Comparison of ENCODE assay signal across 17 cellular contexts in the genomic region with DNA sequence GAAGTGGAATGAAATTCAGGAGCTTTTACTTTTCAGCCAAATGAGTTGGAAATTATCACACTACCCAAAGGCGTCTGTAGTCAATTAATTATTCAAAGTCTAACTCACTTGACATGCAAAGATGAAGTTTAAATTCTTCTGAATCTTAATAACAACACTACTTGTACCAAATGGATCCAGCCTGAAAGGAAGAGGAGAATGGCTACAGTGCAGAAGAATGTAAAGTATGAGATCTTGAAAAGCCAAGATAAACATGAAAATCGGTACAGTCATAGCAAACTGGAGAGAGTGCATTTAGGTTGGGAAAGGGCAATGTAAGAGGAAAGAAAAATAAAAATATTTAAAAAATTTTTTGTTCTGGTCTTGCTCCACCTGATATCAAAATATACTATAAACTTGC.
A peak's percentile ranks its signal among the peaks of the same experiment; 100 is the strongest.
DNase-seq lines count a peak whose midpoint lies in the region; ATAC-seq, FAIRE-seq and TF ChIP-seq lines count a peak whose summit lies in the region.
"Had no signal": no experiment of that assay in that cellular context is flagged by ENCODE, and none has a peak within 500 bp of the region (broad histone marks: within the 10 kb centered on the region; RNA-seq: fewer than 3 reads in every experiment).

No MANE protein-coding gene starts in this region.

- no peaks in the 10 kb centered on the region for H3F3A ChIP-seq in GM23338 (replicated peaks; ENCODE audit: low read depth)

- H2AFZ ChIP-seq in GM23338, result no peak overlapping the region
- H2AFZ ChIP-seq in astrocyte (ENCODE audit: low read depth, low read length), result no peak overlapping the region

- H4K20me1 ChIP-seq in GM23338 (replicated peaks; ENCODE audit: insufficient read depth) (no peaks in the 10 kb centered on the region), astrocyte (ENCODE audit: insufficient read depth, low read length) (no peaks in the 10 kb centered on the region)

- H3K79me2 ChIP-seq in GM23338 (replicated peaks; ENCODE audit: insufficient read depth) (no peaks in the 10 kb centered on the region), astrocyte (ENCODE audit: insufficient read depth, low read length) (no peaks in the 10 kb centered on the region)

- H3K4me2 ChIP-seq in GM23338, result peak overlapping the region; percentile 31; the same call in 1 of the 2 replicates
- H3K4me2 ChIP-seq in astrocyte (ENCODE audit: low read length), result peak overlapping the region; percentile 29
- H3K4me2 ChIP-seq: KMS-11, smooth muscle cell had no signal

- H3K36me3 Mint-ChIP-seq in GM23338 (ENCODE audit: low read depth) (no peaks in the 10 kb centered on the region), astrocyte (ENCODE audit: low read depth, unreplicated experiment) (no peaks in the 10 kb centered on the region)

- H3K9me2 ChIP-seq in GM23338 (ENCODE audit: insufficient read depth), result peaks cover 3% of the 10 kb centered on the region; the same call in 1 of the 2 replicates

- H3K27me3 ChIP-seq in GM23338 (ENCODE audit: insufficient read depth) (no peaks in the 10 kb centered on the region), astrocyte (ENCODE audit: insufficient read depth, low read length) (no peaks in the 10 kb centered on the region)
- H3K27me3 ChIP-seq: Peyer's patch had no signal

- FAIRE-seq in astrocyte (lab: Jason Lieb, UNC), result peak; percentile 79
- FAIRE-seq: D721Med had no signal

- TF ChIP-seq CTCF in GM23338 (conservative IDR thresholded peaks at IDR 0.05; ENCODE audit: low read depth in 2 of 2) (no peak), astrocyte (IDR thresholded peaks at IDR 0.05; ENCODE audit: insufficient read depth, low read depth, low read length) (no peak)

- H3K4me1 Mint-ChIP-seq in GM23338 (peaks cover 32% of the 10 kb centered on the region), astrocyte (ENCODE audit: low read depth, unreplicated experiment) (peaks cover 31% of the 10 kb centered on the region)

- H3K27me3 Mint-ChIP-seq in GM23338 (ENCODE audit: insufficient read depth, low read depth, poor library complexity), result no peaks in the 10 kb centered on the region
- H3K27me3 Mint-ChIP-seq in astrocyte (ENCODE audit: low read depth, unreplicated experiment), result no peaks in the 10 kb centered on the region
- H3K27me3 Mint-ChIP-seq: effector memory CD8-positive, alpha-beta T cell had no signal

- H3K36me3 ChIP-seq in GM23338 (ENCODE audit: insufficient read depth) (no peaks in the 10 kb centered on the region), astrocyte (ENCODE audit: insufficient read depth, low read length) (no peaks in the 10 kb centered on the region)
- H3K36me3 ChIP-seq: Peyer's patch had no signal

- ATAC-seq in GM23338 (no peak), HG02623 (IDR thresholded peaks at IDR 0.05; ENCODE audit: unreplicated experiment) (no peak)
- ATAC-seq: effector memory CD8-positive, alpha-beta T cell had no signal

- DNase-seq in GM23338 (ENCODE audit: low spot score), result no peak
- DNase-seq in astrocyte (ENCODE audit: low read depth), result peak; percentile 90
- peak; percentile 51 for DNase-seq in fibroblast of the conjunctiva (ENCODE audit: low read depth)
- DNase-seq in NCI-H128 (lab: John Stamatoyannopoulos, UW; ENCODE audit: unreplicated experiment), result no peak
- DNase-seq in DMS153 (lab: John Stamatoyannopoulos, UW), result no peak
- no peak for DNase-seq in NCI-H526 treated with DMSO at 0.1 percent for 48 hours (lab: John Stamatoyannopoulos, UW)
- DNase-seq: activated CD4-positive, alpha-beta T cell treated with anti-CD3 and anti-CD28 coated beads for 1 hour; effector memory CD8-positive, alpha-beta T cell; NCI-H526; Peyer's patch; substantia nigra; T-helper 1 cell had no signal

- H3K4me3 Mint-ChIP-seq in GM23338 (no peak overlapping the region), astrocyte (ENCODE audit: unreplicated experiment) (no peak overlapping the region)
- H3K4me3 Mint-ChIP-seq: effector memory CD8-positive, alpha-beta T cell had no signal

- H3K9me3 ChIP-seq in astrocyte (ENCODE audit: insufficient read depth, low read depth, low read length), result no peaks in the 10 kb centered on the region
- H3K9me3 ChIP-seq: Peyer's patch had no signal

- H3K4me3 ChIP-seq in GM23338, result no peak overlapping the region
- no peak overlapping the region for H3K4me3 ChIP-seq in astrocyte (ENCODE audit: insufficient read depth, low read depth, low read length)
- H3K4me3 ChIP-seq: lung, Peyer's patch, smooth muscle cell had no signal

- H3K9ac ChIP-seq in astrocyte (ENCODE audit: low read length), result no peak overlapping the region
- H3K9ac ChIP-seq: KMS-11 had no signal

- peaks cover 35% of the 10 kb centered on the region for H3K4me1 ChIP-seq in GM23338 (ENCODE audit: insufficient read depth)
- H3K4me1 ChIP-seq in astrocyte (ENCODE audit: insufficient read depth, low read length), result peaks cover 11% of the 10 kb centered on the region
- H3K4me1 ChIP-seq: Peyer's patch had no signal

- H3K27ac ChIP-seq in GM23338 (ENCODE audit: low read depth), result no peak overlapping the region
- peak overlapping the region; percentile 23 for H3K27ac ChIP-seq in astrocyte (ENCODE audit: low read depth, low read length)
- H3K27ac ChIP-seq: KMS-11, Peyer's patch had no signal

- H3K27ac Mint-ChIP-seq in GM23338 (no peak overlapping the region), astrocyte (ENCODE audit: unreplicated experiment) (no peak overlapping the region)
- H3K27ac Mint-ChIP-seq: effector memory CD8-positive, alpha-beta T cell had no signal

- H3K9me3 Mint-ChIP-seq in GM23338, result no peaks in the 10 kb centered on the region
- no peaks in the 10 kb centered on the region for H3K9me3 Mint-ChIP-seq in astrocyte (ENCODE audit: unreplicated experiment)
- H3K9me3 Mint-ChIP-seq: effector memory CD8-positive, alpha-beta T cell had no signal

TF ChIP-seq in GM23338, 12 proteins besides CTCF, POLR2A, EP300 and RAD21:
- TF ChIP-seq, protein P1, sequence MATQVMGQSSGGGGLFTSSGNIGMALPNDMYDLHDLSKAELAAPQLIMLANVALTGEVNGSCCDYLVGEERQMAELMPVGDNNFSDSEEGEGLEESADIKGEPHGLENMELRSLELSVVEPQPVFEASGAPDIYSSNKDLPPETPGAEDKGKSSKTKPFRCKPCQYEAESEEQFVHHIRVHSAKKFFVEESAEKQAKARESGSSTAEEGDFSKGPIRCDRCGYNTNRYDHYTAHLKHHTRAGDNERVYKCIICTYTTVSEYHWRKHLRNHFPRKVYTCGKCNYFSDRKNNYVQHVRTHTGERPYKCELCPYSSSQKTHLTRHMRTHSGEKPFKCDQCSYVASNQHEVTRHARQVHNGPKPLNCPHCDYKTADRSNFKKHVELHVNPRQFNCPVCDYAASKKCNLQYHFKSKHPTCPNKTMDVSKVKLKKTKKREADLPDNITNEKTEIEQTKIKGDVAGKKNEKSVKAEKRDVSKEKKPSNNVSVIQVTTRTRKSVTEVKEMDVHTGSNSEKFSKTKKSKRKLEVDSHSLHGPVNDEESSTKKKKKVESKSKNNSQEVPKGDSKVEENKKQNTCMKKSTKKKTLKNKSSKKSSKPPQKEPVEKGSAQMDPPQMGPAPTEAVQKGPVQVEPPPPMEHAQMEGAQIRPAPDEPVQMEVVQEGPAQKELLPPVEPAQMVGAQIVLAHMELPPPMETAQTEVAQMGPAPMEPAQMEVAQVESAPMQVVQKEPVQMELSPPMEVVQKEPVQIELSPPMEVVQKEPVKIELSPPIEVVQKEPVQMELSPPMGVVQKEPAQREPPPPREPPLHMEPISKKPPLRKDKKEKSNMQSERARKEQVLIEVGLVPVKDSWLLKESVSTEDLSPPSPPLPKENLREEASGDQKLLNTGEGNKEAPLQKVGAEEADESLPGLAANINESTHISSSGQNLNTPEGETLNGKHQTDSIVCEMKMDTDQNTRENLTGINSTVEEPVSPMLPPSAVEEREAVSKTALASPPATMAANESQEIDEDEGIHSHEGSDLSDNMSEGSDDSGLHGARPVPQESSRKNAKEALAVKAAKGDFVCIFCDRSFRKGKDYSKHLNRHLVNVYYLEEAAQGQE (IDR thresholded peaks at IDR 0.05; ENCODE audit: unreplicated experiment), result no peak
- 0 out of 2 replicates have a peak, but pooled peaks have one; percentile 17 for TF ChIP-seq NANOG (IDR thresholded peaks at IDR 0.05; ENCODE audit: borderline replicate concordance)

Comparison
In these comparisons a context has a peak if more than half of its experiments do, and no peak if none do; other contexts are left out.
1. DNase-seq: peak in astrocyte (single experiment) and fibroblast of the conjunctiva (single experiment); none in GM23338 (single experiment), NCI-H128 (single experiment), DMS153 (single experiment) and NCI-H526 treated with DMSO at 0.1 percent for 48 hours (single experiment).